Comparison of ENCODE assay signal across 12 cellular contexts in the genomic region with DNA sequence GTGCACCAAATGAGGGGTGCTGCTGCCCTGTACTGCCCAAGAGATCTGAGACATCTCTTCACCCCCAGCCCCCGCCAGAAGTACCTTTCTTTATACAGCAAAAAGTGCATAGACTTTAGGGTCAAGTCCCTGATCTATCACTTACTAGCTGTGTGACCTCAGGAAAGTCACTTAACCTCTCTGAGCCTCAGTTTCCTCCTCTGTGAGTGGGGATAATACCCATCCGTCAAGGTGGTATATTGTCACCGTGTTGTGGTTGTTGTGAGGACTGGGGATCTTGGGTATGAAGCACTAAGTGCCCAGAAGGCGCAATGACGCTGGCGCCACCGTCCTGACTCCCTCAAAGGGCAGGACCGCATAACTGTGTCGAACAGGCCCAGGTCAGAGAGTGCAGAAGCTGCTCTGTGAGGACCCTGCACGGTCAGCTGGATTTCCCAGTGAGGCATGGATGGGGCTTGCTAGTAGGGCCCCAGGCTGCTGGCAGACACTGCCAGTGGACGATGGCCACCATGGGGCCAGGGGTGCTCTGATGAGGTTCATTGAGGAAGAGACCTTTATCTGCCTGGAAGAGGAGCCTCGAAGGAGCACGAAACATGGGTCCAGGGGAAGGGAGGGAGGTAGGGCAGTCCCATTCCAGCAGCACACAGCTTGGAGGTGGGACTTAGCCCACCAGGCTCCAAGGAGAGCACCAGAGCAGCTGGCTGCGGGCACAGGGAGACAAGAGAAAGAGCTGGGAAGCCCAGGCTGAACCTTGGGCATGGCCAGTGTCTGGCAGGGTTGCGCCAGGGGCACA.
"Had no signal": no experiment of that assay in that cellular context is flagged by ENCODE, and none has a peak within 500 bp of the region (broad histone marks: within the 10 kb centered on the region; RNA-seq: fewer than 3 reads in every experiment).

No MANE protein-coding gene starts in this region.

- H3K27ac ChIP-seq: parathyroid adenoma, thyroid gland had no signal

- H2AFZ ChIP-seq: parathyroid adenoma had no signal

- DNase-seq: activated CD4-positive, alpha-beta T cell treated with anti-CD3 and anti-CD28 coated beads, Interleukin-2, amount 50 U/mL, for 4 hours; activated gamma-delta T cell treated with Interleukin-2 at 50 U/mL for 16 hours; activated T-cell treated with anti-CD3 and anti-CD28 coated beads for 4 hours; amniotic stem cell; effector memory CD8-positive, alpha-beta T cell; foreskin fibroblast; natural killer cell; stimulated activated CD4-positive, alpha-beta T cell treated with anti-CD3 and anti-CD28 coated beads, Interleukin-4, amount 100 ng/mL, for 4 hours; stimulated activated naive B cell treated with anti-CD40 and anti-IgM and Interleukin-4, amounts not matched to agents 10 μg/mL and 1 μg/mL and 100 μg/mL, for 72 hours; thyroid gland had no signal

- H3K27me3 ChIP-seq: thyroid gland had no signal

- H3K9me3 ChIP-seq: thyroid gland had no signal

- H3K36me3 ChIP-seq: thyroid gland had no signal

- H3K4me1 ChIP-seq: parathyroid adenoma, thyroid gland had no signal

- ATAC-seq: effector memory CD8-positive, alpha-beta T cell; natural killer cell; sciatic nerve; stimulated activated naive B cell treated with anti-CD40 and anti-IgM and Interleukin-4, amounts not matched to agents 10 μg/mL and 1 μg/mL and 100 μg/mL, for 72 hours had no signal

- H3K9ac ChIP-seq: parathyroid adenoma had no signal

- H3K4me3 ChIP-seq: thyroid gland had no signal
